Comparison of ENCODE assay signal across 8 cellular contexts in the genomic region with DNA sequence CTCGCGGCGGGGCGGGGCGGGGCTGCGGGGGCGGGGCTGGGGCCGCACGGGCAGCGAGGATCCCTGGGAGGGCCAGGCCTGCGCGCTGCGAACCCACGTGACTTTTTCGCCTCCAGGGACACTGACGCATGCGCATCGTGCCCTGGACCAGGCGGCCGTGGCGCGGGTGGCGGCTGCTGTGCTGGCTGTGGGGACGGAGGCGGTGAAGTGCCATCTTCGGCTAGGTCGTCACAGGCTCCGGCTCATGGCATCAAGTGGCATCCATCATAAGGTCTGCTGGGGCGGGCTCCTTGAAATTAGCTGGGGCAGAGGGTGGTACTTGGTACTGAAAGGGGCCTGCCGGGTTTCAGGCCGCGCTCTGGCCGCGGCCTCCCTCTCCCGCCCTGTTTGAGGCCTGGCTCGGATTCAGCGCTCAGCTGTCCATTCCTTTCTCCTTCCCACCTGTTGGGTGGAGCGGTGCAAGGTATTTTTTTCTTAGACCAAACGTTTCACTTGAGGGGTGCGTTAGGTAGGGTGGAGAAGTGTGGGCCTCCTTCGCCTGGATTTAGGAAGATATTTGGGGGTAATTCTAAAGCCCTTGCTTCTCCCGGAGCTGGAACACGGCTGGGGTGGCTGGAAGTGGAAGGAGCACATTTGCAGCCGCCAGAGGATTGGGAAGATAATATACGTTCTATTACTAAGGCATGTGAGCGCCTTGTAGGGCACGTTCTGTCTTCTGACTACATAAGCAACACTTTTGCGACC. TPM values are rescaled to one million over a fixed set of nuclear protein-coding genes. Genes with fewer than 3 reads are reported as not detected.
DNase-seq lines count a peak whose midpoint lies in the region; ATAC-seq and TF ChIP-seq lines count a peak whose summit lies in the region.

A gene with protein sequence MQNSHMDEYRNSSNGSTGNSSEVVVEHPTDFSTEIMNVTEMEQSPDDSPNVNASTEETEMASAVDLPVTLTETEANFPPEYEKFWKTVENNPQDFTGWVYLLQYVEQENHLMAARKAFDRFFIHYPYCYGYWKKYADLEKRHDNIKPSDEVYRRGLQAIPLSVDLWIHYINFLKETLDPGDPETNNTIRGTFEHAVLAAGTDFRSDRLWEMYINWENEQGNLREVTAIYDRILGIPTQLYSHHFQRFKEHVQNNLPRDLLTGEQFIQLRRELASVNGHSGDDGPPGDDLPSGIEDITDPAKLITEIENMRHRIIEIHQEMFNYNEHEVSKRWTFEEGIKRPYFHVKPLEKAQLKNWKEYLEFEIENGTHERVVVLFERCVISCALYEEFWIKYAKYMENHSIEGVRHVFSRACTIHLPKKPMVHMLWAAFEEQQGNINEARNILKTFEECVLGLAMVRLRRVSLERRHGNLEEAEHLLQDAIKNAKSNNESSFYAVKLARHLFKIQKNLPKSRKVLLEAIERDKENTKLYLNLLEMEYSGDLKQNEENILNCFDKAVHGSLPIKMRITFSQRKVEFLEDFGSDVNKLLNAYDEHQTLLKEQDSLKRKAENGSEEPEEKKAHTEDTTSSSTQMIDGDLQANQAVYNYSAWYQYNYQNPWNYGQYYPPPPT (plus strand): TSS at position 138 of the 744 bp plus-strand sequence. CDS start 11,124 bp downstream, outside the sequence.

- H3K4me1 ChIP-seq in CD4-positive, CD25-positive, alpha-beta regulatory T cell (ENCODE audit: control insufficient read depth, insufficient read depth, low read length, poor library complexity, severe bottlenecking), result peaks cover 53% of the 10 kb centered on the region
- H3K4me1 ChIP-seq in liver (ENCODE audit: control insufficient read depth in 4 of 4, insufficient read depth in 4 of 4, low read length in 3 of 4), result peaks cover 0 to 35% (median 13%) of the 10 kb centered on the region in 4 donors

- H3K27ac ChIP-seq in CD4-positive, CD25-positive, alpha-beta regulatory T cell (ENCODE audit: insufficient read depth, low read length, poor library complexity, severe bottlenecking), result peak within 1 kb of the TSS; percentile 86
- H3K27ac ChIP-seq in liver (ENCODE audit: low read depth in 1 of 2, low read length in 2 of 2), result peak within 1 kb of the TSS; percentile 80

- H3K9me3 Mint-ChIP-seq in CD4-positive, CD25-positive, alpha-beta regulatory T cell, result no peaks in the 10 kb centered on the region
- H3K9me3 Mint-ChIP-seq in activated CD4-positive, alpha-beta memory T cell treated with anti-CD3 and anti-CD28 coated beads for 36 hours, result no peaks in the 10 kb centered on the region

- peak within 1 kb of the TSS; percentile 93 to 100 (median 96) for H3K4me3 Mint-ChIP-seq in CD4-positive, CD25-positive, alpha-beta regulatory T cell
- H3K4me3 Mint-ChIP-seq in activated CD4-positive, alpha-beta memory T cell treated with anti-CD3 and anti-CD28 coated beads for 36 hours, result peak within 1 kb of the TSS; percentile 95

- H3K27me3 ChIP-seq in CD4-positive, CD25-positive, alpha-beta regulatory T cell (ENCODE audit: control insufficient read depth, insufficient read depth, low read length), result no peaks in the 10 kb centered on the region
- H3K27me3 ChIP-seq in liver (ENCODE audit: control insufficient read depth in 4 of 4, insufficient read depth in 4 of 4, low read length in 3 of 4), result no peaks in the 10 kb centered on the region

- H3K36me3 Mint-ChIP-seq in CD4-positive, CD25-positive, alpha-beta regulatory T cell, result peaks cover 3% of the 10 kb centered on the region
- peaks cover 6% of the 10 kb centered on the region for H3K36me3 Mint-ChIP-seq in activated CD4-positive, alpha-beta memory T cell treated with anti-CD3 and anti-CD28 coated beads for 36 hours

- peak; percentile 5 for TF ChIP-seq CTCF in liver (IDR thresholded peaks at IDR 0.05; ENCODE audit: low read depth, low read length, missing input control)

- CTCF ChIA-PET in activated CD4-positive, alpha-beta memory T cell treated with anti-CD3 and anti-CD28 coated beads for 36 hours (lab: Charles Lee), result no interaction called here

- H3K27ac Mint-ChIP-seq in CD4-positive, CD25-positive, alpha-beta regulatory T cell, result peak within 1 kb of the TSS; percentile 92 to 98 (median 96)
- peak within 1 kb of the TSS; percentile 95 for H3K27ac Mint-ChIP-seq in activated CD4-positive, alpha-beta memory T cell treated with anti-CD3 and anti-CD28 coated beads for 36 hours

- H3K27me3 Mint-ChIP-seq in CD4-positive, CD25-positive, alpha-beta regulatory T cell, result peaks cover 10% of the 10 kb centered on the region
- H3K27me3 Mint-ChIP-seq in activated CD4-positive, alpha-beta memory T cell treated with anti-CD3 and anti-CD28 coated beads for 36 hours, result no peaks in the 10 kb centered on the region

- DNase-seq in CD4-positive, CD25-positive, alpha-beta regulatory T cell, result peak; percentile 93 to 95 (median 94)
- DNase-seq in NCI-H774 (lab: John Stamatoyannopoulos, UW) (peak; percentile 93), dermis microvascular lymphatic vessel endothelial cell (ENCODE audit: low read depth in 2 of 2) (peak; percentile 84 to 94)
- peak; percentile 97 for DNase-seq in activated CD4-positive, alpha-beta memory T cell treated with anti-CD3 and anti-CD28 coated beads for 36 hours
- DNase-seq in stimulated activated CD4-positive, alpha-beta T cell treated with anti-CD3 and anti-CD28 coated beads, Interleukin-4, amount 100 ng/mL, for 1 hour, result peak; percentile 96

- intact Hi-C loops in activated CD4-positive, alpha-beta memory T cell treated with anti-CD3 and anti-CD28 coated beads for 36 hours (cut with micrococcal nuclease), result loop anchor here (1.0 kb wide), 4 partner anchors 50 to 187 kb away; a partner anchor contains a TSS

- H3K4me1 Mint-ChIP-seq in CD4-positive, CD25-positive, alpha-beta regulatory T cell, result peaks cover 35 to 59% (median 47%) of the 10 kb centered on the region in 4 donors
- peaks cover 41% of the 10 kb centered on the region for H3K4me1 Mint-ChIP-seq in activated CD4-positive, alpha-beta memory T cell treated with anti-CD3 and anti-CD28 coated beads for 36 hours (ENCODE audit: low read depth)

- H3K9ac ChIP-seq in liver (ENCODE audit: low read depth in 1 of 2, low read length in 2 of 2), result peak within 1 kb of the TSS; percentile 85 to 86

- peak; percentile 17 to 22 for TF ChIP-seq RAD21 in liver (IDR thresholded peaks at IDR 0.05)

- peak within 1 kb of the TSS; percentile 92 for H3K4me3 ChIP-seq in CD4-positive, CD25-positive, alpha-beta regulatory T cell (ENCODE audit: low read depth, low read length)
- H3K4me3 ChIP-seq in liver (ENCODE audit: low read depth in 1 of 3, low read length in 3 of 3), result peak within 1 kb of the TSS; percentile 62 to 86 (median 68)

- peak; percentile 95 to 96 for ATAC-seq in CD4-positive, CD25-positive, alpha-beta regulatory T cell (ENCODE audit: low read depth in 2 of 2)
- peak; percentile 85 for ATAC-seq in GM19438 (IDR thresholded peaks at IDR 0.05; ENCODE audit: low read depth, unreplicated experiment)
- ATAC-seq in HG03571 (IDR thresholded peaks at IDR 0.05; ENCODE audit: unreplicated experiment), result peak; percentile 94

- no peaks in the 10 kb centered on the region for H3K9me3 ChIP-seq in CD4-positive, CD25-positive, alpha-beta regulatory T cell (ENCODE audit: control insufficient read depth in 2 of 2, low read length in 2 of 2)
- H3K9me3 ChIP-seq in liver (ENCODE audit: control insufficient read depth in 4 of 4, low read length in 3 of 4), result no peaks in the 10 kb centered on the region

- H3K36me3 ChIP-seq in CD4-positive, CD25-positive, alpha-beta regulatory T cell (ENCODE audit: control insufficient read depth, insufficient read depth, low read length), result no peaks in the 10 kb centered on the region
- H3K36me3 ChIP-seq in liver (ENCODE audit: control insufficient read depth in 4 of 4, insufficient read depth in 3 of 4, low read depth in 1 of 4, low read length in 3 of 4), result no peaks in the 10 kb centered on the region

- POLR2A ChIA-PET in activated CD4-positive, alpha-beta memory T cell treated with anti-CD3 and anti-CD28 coated beads for 36 hours (lab: Charles Lee), result interaction anchor here (1.2 to 1.9 kb wide), 4 partner anchors 10 to 122 kb away, joined by 4 to 16 read pairs (median 5); a partner anchor contains a TSS

- under 1% methylated on average over 48 of the region's 48 CpGs for WGBS in liver

TF ChIP-seq in liver, 16 proteins besides CTCF, POLR2A, EP300 and RAD21 (continues in another document):
- no peak for TF ChIP-seq RXRA (IDR thresholded peaks at IDR 0.05)
- TF ChIP-seq, protein P1, sequence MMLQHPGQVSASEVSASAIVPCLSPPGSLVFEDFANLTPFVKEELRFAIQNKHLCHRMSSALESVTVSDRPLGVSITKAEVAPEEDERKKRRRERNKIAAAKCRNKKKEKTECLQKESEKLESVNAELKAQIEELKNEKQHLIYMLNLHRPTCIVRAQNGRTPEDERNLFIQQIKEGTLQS (IDR thresholded peaks at IDR 0.05), result no peak
- no peak for TF ChIP-seq TAF1 (conservative IDR thresholded peaks at IDR 0.05)
- no peak for TF ChIP-seq FOXA1 (IDR thresholded peaks at IDR 0.05)
- TF ChIP-seq, protein P2, sequence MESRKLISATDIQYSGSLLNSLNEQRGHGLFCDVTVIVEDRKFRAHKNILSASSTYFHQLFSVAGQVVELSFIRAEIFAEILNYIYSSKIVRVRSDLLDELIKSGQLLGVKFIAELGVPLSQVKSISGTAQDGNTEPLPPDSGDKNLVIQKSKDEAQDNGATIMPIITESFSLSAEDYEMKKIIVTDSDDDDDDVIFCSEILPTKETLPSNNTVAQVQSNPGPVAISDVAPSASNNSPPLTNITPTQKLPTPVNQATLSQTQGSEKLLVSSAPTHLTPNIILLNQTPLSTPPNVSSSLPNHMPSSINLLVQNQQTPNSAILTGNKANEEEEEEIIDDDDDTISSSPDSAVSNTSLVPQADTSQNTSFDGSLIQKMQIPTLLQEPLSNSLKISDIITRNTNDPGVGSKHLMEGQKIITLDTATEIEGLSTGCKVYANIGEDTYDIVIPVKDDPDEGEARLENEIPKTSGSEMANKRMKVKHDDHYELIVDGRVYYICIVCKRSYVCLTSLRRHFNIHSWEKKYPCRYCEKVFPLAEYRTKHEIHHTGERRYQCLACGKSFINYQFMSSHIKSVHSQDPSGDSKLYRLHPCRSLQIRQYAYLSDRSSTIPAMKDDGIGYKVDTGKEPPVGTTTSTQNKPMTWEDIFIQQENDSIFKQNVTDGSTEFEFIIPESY (IDR thresholded peaks at IDR 0.05), result no peak
- peak in 1 of 2 donors; percentile 25 for TF ChIP-seq EGR1 (IDR thresholded peaks at IDR 0.05; ENCODE audit: low read depth in 2 of 2)
- TF ChIP-seq GABPA (IDR thresholded peaks at IDR 0.05 in 1 of 2, conservative IDR thresholded peaks at IDR 0.05 in 1 of 2), result no peak

RNA-seq across cellular contexts. Expression of the gene that starts here (rescaled TPM):
- 64.4 TPM for total RNA-seq in CD4-positive, CD25-positive, alpha-beta regulatory T cell
- polyA plus RNA-seq in CD4-positive, CD25-positive, alpha-beta regulatory T cell, result 10 to 100 TPM in 2 of 4 donors, 1 to 10 TPM in 2; 5.5 to 17.3 (median 9.9) TPM
- 10 to 100 TPM; 38.9 to 40.9 TPM for total RNA-seq in activated CD4-positive, alpha-beta memory T cell treated with anti-CD3 and anti-CD28 coated beads for 36 hours
- total RNA-seq in dermis microvascular lymphatic vessel endothelial cell (18.2 TPM in 2 replicates), liver (10 to 100 TPM; 15.1 to 25.1 TPM)
- 10 to 100 TPM in 1 of 2 donors, 1 to 10 TPM in 1; 3.1 to 15.0 TPM for polyA plus RNA-seq in liver

Comparison
In these comparisons a context has a peak if more than half of its experiments do, and no peak if none do; other contexts are left out.
1. Peak in every context shown above with its lines: DNase-seq, ATAC-seq, H3K4me3 ChIP-seq and H3K27ac ChIP-seq.